14 cellular contexts compared by ENCODE assay signal in the genomic region with DNA sequence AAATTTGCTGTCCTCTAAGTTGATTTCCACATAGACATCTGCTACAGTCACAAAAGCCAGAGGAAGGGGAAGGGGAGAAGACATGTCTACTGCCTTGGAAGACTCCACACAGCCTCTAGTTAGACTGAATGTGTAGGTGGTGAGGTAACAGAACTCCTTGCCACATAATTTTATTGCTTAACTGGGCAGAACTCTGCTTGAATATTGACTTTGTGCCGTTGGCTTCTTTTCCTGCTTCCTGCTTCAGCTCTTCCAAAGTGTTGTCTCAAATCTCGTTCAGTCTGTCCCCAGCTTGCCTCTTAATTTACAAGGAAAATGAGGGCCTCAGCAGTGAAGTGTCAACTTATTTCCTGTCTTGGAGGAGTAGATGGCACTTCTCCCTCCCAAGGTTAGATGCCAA. TPM values are rescaled to one million over a fixed set of nuclear protein-coding genes. Genes with fewer than 3 reads are reported as not detected.
DNase-seq lines count a peak whose midpoint lies in the region; TF ChIP-seq lines count a peak whose summit lies in the region.
"Had no signal": no experiment of that assay in that cellular context is flagged by ENCODE, and none has a peak within 500 bp of the region (broad histone marks: within the 10 kb centered on the region; RNA-seq: fewer than 3 reads in every experiment).

No MANE protein-coding gene starts in this region.

- peak overlapping the region; percentile 38 for H3K27ac Mint-ChIP-seq in chondrocyte (ENCODE audit: unreplicated experiment)
- H3K27ac Mint-ChIP-seq in H9: no peak overlapping the region
- H3K27ac Mint-ChIP-seq: activated naive CD8-positive, alpha-beta T cell treated with anti-CD3 and anti-CD28 coated beads, Interleukin-2, amount 50 U/mL, for 24 hours; stimulated activated naive CD8-positive, alpha-beta T cell treated with anti-CD3 and anti-CD28 coated beads, Interleukin-15, Interleukin-2, amounts not matched to agents 100 ng/mL and 50 ng/mL, for 24 hours had no signal

- H3K27me3 Mint-ChIP-seq in chondrocyte (ENCODE audit: low read depth) (no peaks in the 10 kb centered on the region), H9 (ENCODE audit: low read depth) (no peaks in the 10 kb centered on the region)

- no peak overlapping the region for H4K5ac ChIP-seq in H9 (ENCODE audit: insufficient read length, low read depth, low read length)

- H3K4me1 ChIP-seq in mucosa of stomach (ENCODE audit: control insufficient read depth, insufficient read depth, low read length) (peaks cover 63% of the 10 kb centered on the region), H9 (ENCODE audit: insufficient read depth, low read length) (no peaks in the 10 kb centered on the region; the same call in 1 of the 2 replicates)

- H3K36me3 Mint-ChIP-seq in chondrocyte (ENCODE audit: low read depth) (no peaks in the 10 kb centered on the region), H9 (ENCODE audit: insufficient read depth in 1 of 3, low read depth in 3 of 3) (no peaks in the 10 kb centered on the region)

- no peaks in the 10 kb centered on the region for H3K9me3 ChIP-seq in mucosa of stomach (ENCODE audit: control insufficient read depth, low read length)
- no peaks in the 10 kb centered on the region for H3K9me3 ChIP-seq in H9 (ENCODE audit: control insufficient read depth, low read depth, low read length)

- H4K91ac ChIP-seq in H9 (ENCODE audit: insufficient read length, low read depth, low read length): no peak overlapping the region

- no peak overlapping the region for H3K56ac ChIP-seq in H9 (ENCODE audit: insufficient read length, low read depth, low read length)

- H3K4me2 ChIP-seq in H9 (ENCODE audit: insufficient read depth, insufficient read length, low read length): no peak overlapping the region

- H3K27ac ChIP-seq in H9 (ENCODE audit: insufficient read length, low read depth, low read length): no peak overlapping the region
- H3K27ac ChIP-seq: BLaER1 treated with 17β-estradiol and CSF1 and Interleukin-3, amounts not matched to agents 10 nM and 100 nM had no signal

- no peak overlapping the region for H2BK15ac ChIP-seq in H9 (ENCODE audit: low read depth, low read length)

- no peaks in the 10 kb centered on the region for H3K36me3 ChIP-seq in mucosa of stomach (ENCODE audit: control insufficient read depth, insufficient read depth, low read length)
- H3K36me3 ChIP-seq: BLaER1 treated with 17β-estradiol and CSF1 and Interleukin-3, amounts not matched to agents 10 nM and 100 nM had no signal

- H3K79me2 ChIP-seq in H9 (ENCODE audit: insufficient read depth, low read length): no peaks in the 10 kb centered on the region

- H3K4me3 Mint-ChIP-seq in chondrocyte (ENCODE audit: unreplicated experiment) (no peak overlapping the region), H9 (no peak overlapping the region)
- H3K4me3 Mint-ChIP-seq: activated naive CD8-positive, alpha-beta T cell treated with anti-CD3 and anti-CD28 coated beads, Interleukin-2, amount 50 U/mL, for 24 hours; stimulated activated naive CD8-positive, alpha-beta T cell treated with anti-CD3 and anti-CD28 coated beads, Interleukin-15, Interleukin-2, amounts not matched to agents 100 ng/mL and 50 ng/mL, for 24 hours had no signal

- no peaks in the 10 kb centered on the region for H3K79me1 ChIP-seq in H9 (ENCODE audit: insufficient read depth, low read depth, low read length, poor library complexity, severe bottlenecking)

- no peaks in the 10 kb centered on the region for H3K27me3 ChIP-seq in mucosa of stomach (ENCODE audit: control insufficient read depth, insufficient read depth, low read length)
- H3K27me3 ChIP-seq in H9 (ENCODE audit: insufficient read depth, low read length): no peaks in the 10 kb centered on the region

- H3K4me1 Mint-ChIP-seq in chondrocyte (ENCODE audit: low read depth): peaks cover 19% of the 10 kb centered on the region
- H3K4me1 Mint-ChIP-seq in H9: peaks cover 5 to 7% of the 10 kb centered on the region in 2 experiments

- H3K9ac ChIP-seq in mucosa of stomach (ENCODE audit: low read length) (peak overlapping the region; percentile 41), H9 (ENCODE audit: extremely low read depth, insufficient read length, low read length) (no peak overlapping the region)
- H3K9ac ChIP-seq: BLaER1 treated with 17β-estradiol and CSF1 and Interleukin-3, amounts not matched to agents 10 nM and 100 nM had no signal

- H3K4me3 ChIP-seq in AG10803 (ENCODE audit: low read length) (no peak overlapping the region), mucosa of stomach (ENCODE audit: low read length) (no peak overlapping the region)
- H3K4me3 ChIP-seq: BLaER1 treated with 17β-estradiol and CSF1 and Interleukin-3, amounts not matched to agents 10 nM and 100 nM had no signal

- no peak overlapping the region for H3K18ac ChIP-seq in H9 (ENCODE audit: insufficient read length, low read depth, low read length)

- intact Hi-C loops in posterior vena cava (cut with DNase I): no loop called here

- no peak overlapping the region for H2AK5ac ChIP-seq in H9 (ENCODE audit: insufficient read length, low read length)

- H3K4ac ChIP-seq in H9 (ENCODE audit: low read depth, low read length): no peak overlapping the region

- no peak overlapping the region for H3T11ph ChIP-seq in H9 (ENCODE audit: low read length)

- H3K14ac ChIP-seq in H9 (ENCODE audit: insufficient read depth, low read length): no peak overlapping the region

- H2AFZ ChIP-seq in H9 (ENCODE audit: low read length): no peak overlapping the region

- no peak overlapping the region for H2BK12ac ChIP-seq in H9 (ENCODE audit: insufficient read length, low read depth, low read length)

- H3K23ac ChIP-seq in H9 (ENCODE audit: insufficient read length, low read depth, low read length): no peak overlapping the region

- TF ChIP-seq CTCF in AG10803 (conservative IDR thresholded peaks at IDR 0.05; ENCODE audit: low read length) (no peak), chondrocyte (IDR thresholded peaks at IDR 0.05) (no peak), H9 (conservative IDR thresholded peaks at IDR 0.05) (no peak)

- H3K23me2 ChIP-seq in H9 (ENCODE audit: insufficient read length, low read depth, low read length, poor library complexity, severe bottlenecking): peaks cover 2% of the 10 kb centered on the region

- H4K8ac ChIP-seq in H9 (replicated peaks; ENCODE audit: insufficient read length, low read depth, low read length): no peak overlapping the region

- DNase-seq in AG10803 (ENCODE audit: low read depth) (peak; percentile 37), MV-4-11 (lab: John Stamatoyannopoulos, UW) (peak; percentile 77), chondrocyte (ENCODE audit: low spot score) (no peak), H9 (no peak), HCEC 1CT (no peak), posterior vena cava (ENCODE audit: low spot score) (no peak), globus pallidus (ENCODE audit: low spot score) (no peak)
- DNase-seq: activated naive CD8-positive, alpha-beta T cell treated with anti-CD3 and anti-CD28 coated beads, Interleukin-2, amount 50 U/mL, for 24 hours; NCI-H82; stimulated activated CD4-positive, alpha-beta T cell treated with anti-CD3 and anti-CD28 coated beads, Interleukin-2, amount 100 ng/mL, for 24 hours; T-helper 2 cell had no signal

- no peak overlapping the region for H2BK5ac ChIP-seq in H9 (ENCODE audit: insufficient read length, low read length)

- H2BK20ac ChIP-seq in H9 (ENCODE audit: low read depth, low read length, poor library complexity, severe bottlenecking): no peak overlapping the region

- H4K20me1 ChIP-seq in H9 (ENCODE audit: control insufficient read depth, insufficient read depth, insufficient read length): no peaks in the 10 kb centered on the region

- WGBS in H9 (ENCODE audit: extremely low coverage, insufficient read length, low lambda C conversion rate): no CpG with 5 or more reads among the region's 2 CpGs

- H3K9me3 Mint-ChIP-seq in chondrocyte (ENCODE audit: low read depth) (no peaks in the 10 kb centered on the region), H9 (no peaks in the 10 kb centered on the region)
- H3K9me3 Mint-ChIP-seq: activated naive CD8-positive, alpha-beta T cell treated with anti-CD3 and anti-CD28 coated beads, Interleukin-2, amount 50 U/mL, for 24 hours; stimulated activated naive CD8-positive, alpha-beta T cell treated with anti-CD3 and anti-CD28 coated beads, Interleukin-15, Interleukin-2, amounts not matched to agents 100 ng/mL and 50 ng/mL, for 24 hours had no signal

- H2BK120ac ChIP-seq in H9 (ENCODE audit: low read depth, low read length, poor library complexity, severe bottlenecking): no peak overlapping the region

RNA-seq across cellular contexts. Expression of a gene that starts 37.1 kb away (rescaled TPM):
- 94.7 to 102 TPM (median 97.9 TPM) in 3 replicates for total RNA-seq in chondrocyte
- 72.6 and 78.8 TPM in 2 replicates for total RNA-seq in H9 (2021)
- total RNA-seq in posterior vena cava: 100 to 1,000 TPM; 130 to 141 TPM

Comparison
In these comparisons a context has a peak if more than half of its experiments do, and no peak if none do; other contexts are left out.
1. DNase-seq: peak in AG10803 (single experiment) and MV-4-11 (single experiment); none in chondrocyte (single experiment), H9 (single experiment), HCEC 1CT (single experiment), posterior vena cava (single experiment) and globus pallidus (single experiment).